8 cellular contexts compared by ENCODE assay signal in genomic region chr19:39445258-39446071, GRCh38. TPM values are rescaled to one million over a fixed set of nuclear protein-coding genes. Genes with fewer than 3 reads are reported as not detected.
DNase-seq lines count a peak whose midpoint lies in the region; ATAC-seq, FAIRE-seq and TF ChIP-seq lines count a peak whose summit lies in the region.

SUPT5H (plus strand) TSS chr19:39445582; CDS start chr19:39445891, 309 bp downstream.

- TF ChIP-seq CTCF in Calu3 (IDR thresholded peaks at IDR 0.05; ENCODE audit: unreplicated experiment) (no peak), OCI-LY3 (IDR thresholded peaks at IDR 0.05; ENCODE audit: low read depth, low read length) (no peak), endothelial cell of umbilical vein (IDR thresholded peaks at IDR 0.05; ENCODE audit: extremely low read depth in 1 of 2, insufficient read depth in 1 of 2, low read depth in 1 of 2, low read length in 2 of 2) (no peak)

- no peaks in the 10 kb centered on the region for H3K9me1 ChIP-seq in endothelial cell of umbilical vein (replicated peaks; ENCODE audit: control insufficient read depth, extremely low read depth, insufficient read depth, low read length)

- ATAC-seq in GM21515 (IDR thresholded peaks at IDR 0.05; ENCODE audit: unreplicated experiment): peak; percentile 68

- H3K4me3 ChIP-seq in OCI-LY3 (ENCODE audit: low read length) (peak within 1 kb of the TSS; percentile 92), endothelial cell of umbilical vein (replicated peaks in 1 of 3; ENCODE audit: insufficient read depth in 1 of 3, low read depth in 1 of 3, low read length in 3 of 3) (peak within 1 kb of the TSS; percentile 85 to 98 (median 94))

- TF ChIP-seq POLR2A in endothelial cell of umbilical vein (IDR thresholded peaks at IDR 0.05; ENCODE audit: low read depth, low read length): peak; percentile 81

- H3K9ac ChIP-seq in OCI-LY3 (ENCODE audit: low read length): peak within 1 kb of the TSS; percentile 98
- peak within 1 kb of the TSS; percentile 99 for H3K9ac ChIP-seq in endothelial cell of umbilical vein (replicated peaks; ENCODE audit: extremely low read depth, insufficient read depth, low read length)

- H3K4me3 Mint-ChIP-seq in Calu3 (ENCODE audit: low read depth, unreplicated experiment): peak within 1 kb of the TSS; percentile 96

- H3K27ac Mint-ChIP-seq in Calu3 (ENCODE audit: unreplicated experiment): peak within 1 kb of the TSS; percentile 99

- peak within 1 kb of the TSS; percentile 9; the same call in 1 of the 2 replicates for H2AFZ ChIP-seq in OCI-LY3 (ENCODE audit: low read depth, low read length)
- H2AFZ ChIP-seq in endothelial cell of umbilical vein (ENCODE audit: low read depth, low read length): peak within 1 kb of the TSS; percentile 88

- H3K27ac ChIP-seq in OCI-LY3 (ENCODE audit: low read length) (peak within 1 kb of the TSS; percentile 85), endothelial cell of umbilical vein (ENCODE audit: insufficient read depth, low read depth, low read length) (peak within 1 kb of the TSS; percentile 94)

- CTCF ChIA-PET in Calu3 (lab: Charles Lee): interaction anchor here (0.7 to 0.9 kb wide), 2 partner anchors 10 to 731 kb away, joined by 4 to 7 read pairs; partner anchors contain the start of gene RPS16
- CTCF ChIA-PET in endothelial cell of umbilical vein (lab: Charles Lee): interaction anchor here (0.6 to 1.2 kb wide), 2 partner anchors 23 to 31 kb away, joined by 4 read pairs; no protein-coding TSS in a partner anchor

- H3K4me1 Mint-ChIP-seq in Calu3 (ENCODE audit: low read depth, unreplicated experiment): peaks cover 16% of the 10 kb centered on the region

- dilution Hi-C loops in endothelial cell of umbilical vein (cut with MboI; ENCODE audit: extremely low pct_ligation_motif_present, low sequenced_read_pairs): no loop called here

- DNase-seq in Calu3 (peak; percentile 98), HuH-7 (ENCODE audit: low spot score) (peak; percentile 98), endothelial cell of umbilical vein (ENCODE audit: low read depth, low spot score) (peak; percentile 98), middle frontal gyrus (ENCODE audit: extremely low spot score, low spot score) (peak; percentile 93)
- peak; percentile 96 for DNase-seq in activated CD8-positive, alpha-beta memory T cell treated with anti-CD3 and anti-CD28 coated beads, Interleukin-2, amount 50 U/mL, for 48 hours
- peak; percentile 93 to 95 for DNase-seq in stimulated activated CD8-positive, alpha-beta memory T cell treated with anti-CD3 and anti-CD28 coated beads, Interleukin-2, amount 100 ng/mL, for 48 hours (ENCODE audit: low read depth in 2 of 2)

- BruUV-seq in Calu3 (replicated peaks; lab: Mats Ljungman, UMichigan) (TSS peak; percentile 69), endothelial cell of umbilical vein (replicated peaks; lab: Mats Ljungman, UMichigan) (TSS peak; percentile 35)

- peaks cover 38% of the 10 kb centered on the region for H3K36me3 Mint-ChIP-seq in Calu3 (ENCODE audit: insufficient read depth, unreplicated experiment)

- no peaks in the 10 kb centered on the region for H3K9me3 ChIP-seq in OCI-LY3 (ENCODE audit: insufficient read depth, low read length)
- H3K9me3 ChIP-seq in endothelial cell of umbilical vein (replicated peaks; ENCODE audit: control insufficient read depth, insufficient read depth, low read length): no peaks in the 10 kb centered on the region

- FAIRE-seq in endothelial cell of umbilical vein (lab: Jason Lieb, UNC): peak; percentile 98

- H3K79me2 ChIP-seq in OCI-LY3 (ENCODE audit: low read length) (peaks cover 61% of the 10 kb centered on the region), endothelial cell of umbilical vein (ENCODE audit: control insufficient read depth, insufficient read depth, low read length) (peaks cover 59% of the 10 kb centered on the region)

- H3K9me3 Mint-ChIP-seq in Calu3 (ENCODE audit: low read depth, unreplicated experiment): no peaks in the 10 kb centered on the region

- H3K27me3 Mint-ChIP-seq in Calu3 (ENCODE audit: unreplicated experiment): no peaks in the 10 kb centered on the region

- H3K4me2 ChIP-seq in OCI-LY3 (ENCODE audit: low read length) (peak within 1 kb of the TSS; percentile 95), endothelial cell of umbilical vein (ENCODE audit: insufficient read depth, low read length) (peak within 1 kb of the TSS; percentile 84)

- peaks cover 52% of the 10 kb centered on the region for H3K4me1 ChIP-seq in OCI-LY3 (ENCODE audit: low read length)
- peaks cover 20% of the 10 kb centered on the region for H3K4me1 ChIP-seq in endothelial cell of umbilical vein (ENCODE audit: control insufficient read depth, extremely low read depth, insufficient read depth, low read length)

- intact Hi-C loops in Calu3 (cut with micrococcal nuclease; ENCODE audit: unreplicated experiment) (loop anchor here (10.0 kb wide), 1 partner anchor 229 kb away; no protein-coding TSS in a partner anchor), endothelial cell of umbilical vein (cut with micrococcal nuclease) (loop anchor here (1.0 to 10.0 kb wide), 3 partner anchors 9 to 89 kb away; partner anchors contain the start of genes EID2B and TIMM50)

- POLR2A ChIA-PET in endothelial cell of umbilical vein (lab: Charles Lee): interaction anchor here (0.7 to 3.2 kb wide), 3 partner anchors 10 to 18 kb away, joined by 4 to 16 read pairs (median 4); partner anchors contain the start of gene RPS16

- H3K27me3 ChIP-seq in OCI-LY3 (ENCODE audit: low read depth, low read length): no peaks in the 10 kb centered on the region
- H3K27me3 ChIP-seq in endothelial cell of umbilical vein (ENCODE audit: control insufficient read depth in 2 of 2, insufficient read depth in 2 of 2, low read length in 2 of 2): no peaks in the 10 kb centered on the region

- H4K20me1 ChIP-seq in OCI-LY3 (ENCODE audit: insufficient read depth, low read length) (peaks cover 30% of the 10 kb centered on the region), endothelial cell of umbilical vein (replicated peaks; ENCODE audit: control insufficient read depth, extremely low read depth, insufficient read depth, low read length) (no peaks in the 10 kb centered on the region)

- peaks cover 32% of the 10 kb centered on the region for H3K36me3 ChIP-seq in OCI-LY3 (replicated peaks; ENCODE audit: low read depth, low read length)
- H3K36me3 ChIP-seq in endothelial cell of umbilical vein (ENCODE audit: control insufficient read depth in 2 of 2, extremely low read depth in 1 of 2, insufficient read depth in 2 of 2, low read length in 2 of 2): peaks cover 6 to 9% of the 10 kb centered on the region in 2 experiments

TF ChIP-seq in endothelial cell of umbilical vein, 7 proteins besides CTCF, POLR2A, EP300 and RAD21:
- peak; percentile 67 for TF ChIP-seq MAX (IDR thresholded peaks at IDR 0.05; ENCODE audit: insufficient read depth, insufficient read length)
- peak; percentile 95 for TF ChIP-seq POLR2AphosphoS5 (IDR thresholded peaks at IDR 0.05; ENCODE audit: insufficient read depth, low read depth, low read length)
- peak; percentile 78 for TF ChIP-seq MYC (IDR thresholded peaks at IDR 0.05; ENCODE audit: low read depth, low read length)
- no peak for TF ChIP-seq EZH2 (IDR thresholded peaks at IDR 0.05; ENCODE audit: borderline replicate concordance, low read depth, low read length, severe bottlenecking)

RNA-seq across cellular contexts. Expression of gene SUPT5H, which starts in this region (rescaled TPM):
- total RNA-seq in Calu3 (2022): 158 and 189 TPM in 2 replicates
- 108 and 120 TPM in 2 replicates for total RNA-seq in endothelial cell of umbilical vein
- 81.8 and 87.6 TPM in 2 replicates for polyA plus RNA-seq in endothelial cell of umbilical vein
- 73.3 and 76.2 TPM in 2 replicates for polyA plus RNA-seq in endothelial cell of umbilical vein (2011; cell fraction: cytosol; rRNA removed)
- 294 and 299 TPM in 2 replicates for polyA plus RNA-seq in endothelial cell of umbilical vein (2011; cell fraction: nucleus; rRNA removed)
- polyA plus RNA-seq in endothelial cell of umbilical vein (2012): 117 and 120 TPM in 2 replicates
- 85.5 and 93.7 TPM in 2 replicates for polyA minus RNA-seq in endothelial cell of umbilical vein
- 35.7 TPM for polyA minus RNA-seq in endothelial cell of umbilical vein (2011; cell fraction: cytosol; rRNA and poly(A)+ RNA removed)
- 57.4 and 67.7 TPM in 2 replicates for polyA minus RNA-seq in endothelial cell of umbilical vein (2011; cell fraction: nucleus; rRNA and poly(A)+ RNA removed)

Comparison
In these comparisons a context has a peak if more than half of its experiments do, and no peak if none do; other contexts are left out.
1. Peak in every context shown above with its lines: DNase-seq, ATAC-seq, H3K4me3 ChIP-seq and H3K27ac ChIP-seq.